In genomic region chr3:61452536-61452991, GRCh38 we compare ENCODE assay signal across 21 cellular contexts.
DNase-seq lines count a peak whose midpoint lies in the region; ATAC-seq and TF ChIP-seq lines count a peak whose summit lies in the region.
"Had no signal": no experiment of that assay in that cellular context is flagged by ENCODE, and none has a peak within 500 bp of the region (broad histone marks: within the 10 kb centered on the region; RNA-seq: fewer than 3 reads in every experiment).

No MANE protein-coding gene starts in this region.

- H2AK5ac ChIP-seq in IMR-90 (ENCODE audit: low read depth, low read length) (no peak overlapping the region), mesenchymal stem cell (ENCODE audit: low read length, severe bottlenecking) (no peak overlapping the region)

- TF ChIP-seq CTCF in BJ (IDR thresholded peaks at IDR 0.05; ENCODE audit: insufficient read depth, low read depth, low read length): no peak
- TF ChIP-seq CTCF in IMR-90 (conservative IDR thresholded peaks at IDR 0.05; ENCODE audit: low read depth, low read length): no peak
- no peak for TF ChIP-seq CTCF in chondrocyte (IDR thresholded peaks at IDR 0.05)
- no peak for TF ChIP-seq CTCF in WTC11 (IDR thresholded peaks at IDR 0.05)

- H3K14ac ChIP-seq in IMR-90 (replicated peaks; ENCODE audit: low read depth, low read length) (no peak overlapping the region), mesenchymal stem cell (ENCODE audit: low read length in 2 of 2) (no peak overlapping the region)

- H3K9me3 ChIP-seq in IMR-90 (ENCODE audit: control insufficient read depth, insufficient read depth, low read length) (no peaks in the 10 kb centered on the region), mesenchymal stem cell (ENCODE audit: control insufficient read depth, low read length) (no peaks in the 10 kb centered on the region)

- H2BK120ac ChIP-seq in IMR-90 (ENCODE audit: low read depth, low read length): no peak overlapping the region
- H2BK120ac ChIP-seq in mesenchymal stem cell (ENCODE audit: low read depth, low read length): no peak overlapping the region

- intact Hi-C loops in IMR-90 (cut with micrococcal nuclease): no loop called here

- no peaks in the 10 kb centered on the region for H4K20me1 ChIP-seq in IMR-90 (ENCODE audit: insufficient read depth, low read length)

- H3K27ac ChIP-seq in IMR-90 (ENCODE audit: insufficient read depth, low read length) (no peak overlapping the region), mesenchymal stem cell (ENCODE audit: low read length, poor library complexity, severe bottlenecking) (no peak overlapping the region)

- H3K27me3 ChIP-seq in BJ (ENCODE audit: control insufficient read depth, insufficient read depth, low read length) (no peaks in the 10 kb centered on the region), IMR-90 (ENCODE audit: control insufficient read depth, insufficient read depth, low read length) (no peaks in the 10 kb centered on the region), mesenchymal stem cell (ENCODE audit: control insufficient read depth in 1 of 2, insufficient read depth in 1 of 2, low read length in 2 of 2) (no peaks in the 10 kb centered on the region)

- POLR2A ChIA-PET in BJ (lab: Charles Lee): interaction anchor here (0.6 kb wide), 1 partner anchor 8 kb away, joined by 3 read pairs; no protein-coding TSS in a partner anchor
- POLR2A ChIA-PET in IMR-90 (lab: Charles Lee; ENCODE audit: unreplicated experiment): no interaction called here
- POLR2A ChIA-PET in WTC11 (lab: Charles Lee): no interaction called here

- H4K5ac ChIP-seq in IMR-90 (ENCODE audit: low read depth, low read length): no peak overlapping the region

- H4K8ac ChIP-seq in IMR-90 (ENCODE audit: low read depth in 2 of 2, low read length in 2 of 2) (no peak overlapping the region), mesenchymal stem cell (ENCODE audit: low read length) (no peak overlapping the region)

- H3K4me1 Mint-ChIP-seq in chondrocyte (ENCODE audit: low read depth) (peaks cover 2% of the 10 kb centered on the region), WTC11 (no peaks in the 10 kb centered on the region)
- H3K4me1 Mint-ChIP-seq: T-cell had no signal

- H3K4ac ChIP-seq in IMR-90 (ENCODE audit: low read depth, low read length): no peak overlapping the region
- no peak overlapping the region for H3K4ac ChIP-seq in mesenchymal stem cell (ENCODE audit: low read depth in 1 of 2, low read length in 2 of 2)

- peak overlapping the region; percentile 10; the same call in 1 of the 2 replicates for H3K4me2 ChIP-seq in IMR-90 (ENCODE audit: low read depth, low read length)
- no peak overlapping the region for H3K4me2 ChIP-seq in mesenchymal stem cell (ENCODE audit: low read length, poor library complexity, severe bottlenecking)

- no peak overlapping the region for H2BK20ac ChIP-seq in IMR-90 (ENCODE audit: low read depth, low read length)

- peak; percentile 11 for DNase-seq in BJ (ENCODE audit: low read depth)
- DNase-seq in IMR-90: peak; percentile 44
- DNase-seq in chondrocyte (ENCODE audit: low spot score): no peak
- DNase-seq in mesenchymal stem cell: peak; percentile 36
- no peak for DNase-seq in DMS53 treated with DMSO at 0.1 percent for 48 hours (lab: John Stamatoyannopoulos, UW; ENCODE audit: unreplicated experiment)
- no peak for DNase-seq in SKM-1 treated with dmso at 0.1 percent for 144 hours (lab: John Stamatoyannopoulos, UW; ENCODE audit: unreplicated experiment)
- no peak for DNase-seq in WTC11 (ENCODE audit: low spot score)
- DNase-seq: activated CD4-positive, alpha-beta T cell treated with anti-CD3 and anti-CD28 coated beads, Interleukin-2, amount 50 U/mL, for 1 hour; amygdala; foreskin melanocyte; left ventricle myocardium superior; NCI-H187; NCI-H446 treated with DMSO at 0.1 percent for 48 hours; nucleus accumbens; right cardiac atrium; Right ventricle myocardium superior; stimulated activated naive CD4-positive, alpha-beta T cell treated with Interleukin-2 at 50 U/mL for 16 hours; T-cell had no signal

- no peak overlapping the region for H3K4me3 Mint-ChIP-seq in chondrocyte (ENCODE audit: unreplicated experiment)
- H3K4me3 Mint-ChIP-seq in WTC11: no peak overlapping the region
- H3K4me3 Mint-ChIP-seq: T-cell, type B pancreatic cell had no signal

- H2BK15ac ChIP-seq in IMR-90 (ENCODE audit: low read depth, low read length): no peak overlapping the region
- H2BK15ac ChIP-seq in mesenchymal stem cell (ENCODE audit: low read depth, poor library complexity, severe bottlenecking): no peak overlapping the region

- H3K18ac ChIP-seq in IMR-90 (ENCODE audit: low read depth, low read length) (no peak overlapping the region), mesenchymal stem cell (ENCODE audit: low read depth in 1 of 2, low read length in 2 of 2) (no peak overlapping the region)

- H2AFZ ChIP-seq in IMR-90 (replicated peaks; ENCODE audit: low read length, poor library complexity): no peak overlapping the region
- no peak overlapping the region for H2AFZ ChIP-seq in mesenchymal stem cell (ENCODE audit: low read depth, low read length)

- H2AK9ac ChIP-seq in IMR-90 (replicated peaks; ENCODE audit: low read depth, low read length, poor library complexity): no peak overlapping the region

- no TSS peak for BruUV-seq in IMR-90 (replicated peaks; lab: Mats Ljungman, UMichigan)

- H3K27me3 Mint-ChIP-seq in chondrocyte (ENCODE audit: low read depth): peaks cover 36% of the 10 kb centered on the region
- no peaks in the 10 kb centered on the region for H3K27me3 Mint-ChIP-seq in WTC11 (ENCODE audit: low read depth)
- H3K27me3 Mint-ChIP-seq: type B pancreatic cell had no signal

- H2BK12ac ChIP-seq in mesenchymal stem cell (ENCODE audit: low read length in 2 of 2): no peak overlapping the region

- no peak overlapping the region for H3K23ac ChIP-seq in IMR-90 (ENCODE audit: low read depth, low read length)
- H3K23ac ChIP-seq in mesenchymal stem cell (ENCODE audit: low read length in 2 of 2): no peak overlapping the region

- no peaks in the 10 kb centered on the region for H3K79me1 ChIP-seq in IMR-90 (ENCODE audit: low read depth in 1 of 2, low read length in 2 of 2)
- H3K79me1 ChIP-seq in mesenchymal stem cell (replicated peaks; ENCODE audit: low read length, poor library complexity, severe bottlenecking): no peaks in the 10 kb centered on the region

- H3K27ac Mint-ChIP-seq in chondrocyte (ENCODE audit: unreplicated experiment) (peak overlapping the region; percentile 15), WTC11 (no peak overlapping the region)
- H3K27ac Mint-ChIP-seq: T-cell, type B pancreatic cell had no signal

- H3K4me1 ChIP-seq in IMR-90 (ENCODE audit: control insufficient read depth, insufficient read depth, low read length) (no peaks in the 10 kb centered on the region; the same call in 1 of the 2 replicates), mesenchymal stem cell (ENCODE audit: control insufficient read depth, insufficient read depth, low read depth, low read length) (no peaks in the 10 kb centered on the region)

- 19% methylated on average over 4 of the region's 5 CpGs; no CpG with 5 or more reads in 1 of the 2 experiments for WGBS in IMR-90 (ENCODE audit: extremely low coverage in 2 of 2, insufficient read length in 1 of 2), 2 experiments
- WGBS in mesenchymal stem cell: 34% methylated on average over 5 of the region's 5 CpGs

- CTCF ChIA-PET in BJ (lab: Yijun Ruan, JAX) (no interaction called here), IMR-90 (lab: Yijun Ruan, JAX) (no interaction called here), WTC11 (lab: Charles Lee) (no interaction called here)

- H3K36me3 Mint-ChIP-seq in chondrocyte (ENCODE audit: low read depth) (no peaks in the 10 kb centered on the region), WTC11 (no peaks in the 10 kb centered on the region)
- H3K36me3 Mint-ChIP-seq: T-cell, type B pancreatic cell had no signal

- no peak for TF ChIP-seq RAD21 in IMR-90 (IDR thresholded peaks at IDR 0.05; ENCODE audit: low read length)

- peak; percentile 72 for ATAC-seq in IMR-90 (ENCODE audit: low read depth)
- no peak for ATAC-seq in HG03432 (IDR thresholded peaks at IDR 0.05; ENCODE audit: unreplicated experiment)
- no peak for ATAC-seq in WTC11
- ATAC-seq: HepG2, left ventricle myocardium superior, right cardiac atrium, T-cell had no signal

- in situ Hi-C loops in IMR-90 (cut with MboI; ENCODE audit: low sequenced_read_pairs): no loop called here

- no peaks in the 10 kb centered on the region for H3K36me3 ChIP-seq in BJ (ENCODE audit: control insufficient read depth, insufficient read depth, low read length)
- no peaks in the 10 kb centered on the region for H3K36me3 ChIP-seq in IMR-90 (ENCODE audit: control insufficient read depth, insufficient read depth, low read length)
- no peaks in the 10 kb centered on the region for H3K36me3 ChIP-seq in mesenchymal stem cell (ENCODE audit: control insufficient read depth in 1 of 2, insufficient read depth in 2 of 2, low read depth in 1 of 2, low read length in 2 of 2)

- no peak overlapping the region for H3K9ac ChIP-seq in IMR-90 (ENCODE audit: low read depth, low read length)
- no peak overlapping the region for H3K9ac ChIP-seq in mesenchymal stem cell (ENCODE audit: low read length)

- dilution Hi-C loops in IMR-90 (cut with HindIII; ENCODE audit: low sequenced_read_pairs, unreplicated experiment): no loop called here

- H2BK5ac ChIP-seq in IMR-90 (ENCODE audit: low read depth, low read length, poor library complexity, severe bottlenecking) (no peak overlapping the region), mesenchymal stem cell (ENCODE audit: low read depth, low read length, poor library complexity, severe bottlenecking) (no peak overlapping the region)

- no peak overlapping the region for H3K56ac ChIP-seq in IMR-90 (ENCODE audit: extremely low read depth, insufficient read depth, low read length)

- H3K4me3 ChIP-seq in BJ (ENCODE audit: low read depth, low read length): no peak overlapping the region
- no peak overlapping the region for H3K4me3 ChIP-seq in IMR-90 (ENCODE audit: insufficient read depth, low read depth, low read length)
- no peak overlapping the region for H3K4me3 ChIP-seq in mesenchymal stem cell (ENCODE audit: insufficient read depth in 1 of 2, low read depth in 1 of 2, low read length in 2 of 2)

- H4K91ac ChIP-seq in IMR-90 (ENCODE audit: insufficient read depth, low read depth, low read length) (no peak overlapping the region), mesenchymal stem cell (ENCODE audit: low read length) (no peak overlapping the region)

- no peaks in the 10 kb centered on the region for H3K9me1 ChIP-seq in IMR-90 (ENCODE audit: insufficient read depth, low read length)

- H3K9me3 Mint-ChIP-seq in chondrocyte (ENCODE audit: low read depth) (no peaks in the 10 kb centered on the region), WTC11 (peaks cover 2% of the 10 kb centered on the region; the same call in 1 of the 2 replicates)

- TF ChIP-seq POLR2A in IMR-90 (IDR thresholded peaks at IDR 0.05; ENCODE audit: low read depth, low read length): no peak

TF ChIP-seq in IMR-90, 13 proteins besides CTCF, POLR2A, EP300 and RAD21:
- TF ChIP-seq BHLHE40 (IDR thresholded peaks at IDR 0.05; ENCODE audit: low read depth, low read length): peak; percentile 66
- no peak for TF ChIP-seq RCOR1 (IDR thresholded peaks at IDR 0.05; ENCODE audit: insufficient replicate concordance, low read length)

TF ChIP-seq in WTC11, 78 proteins besides CTCF, POLR2A, EP300 and RAD21 (continues in another document):
- no peak for TF ChIP-seq NR1H2 (CRISPR knock-in tag; IDR thresholded peaks at IDR 0.05)

Comparison
In these comparisons a context has a peak if more than half of its experiments do, and no peak if none do; other contexts are left out.
1. DNase-seq: peak in BJ (single experiment), IMR-90 (single experiment) and mesenchymal stem cell (single experiment); none in chondrocyte (single experiment), DMS53 treated with DMSO at 0.1 percent for 48 hours (single experiment), SKM-1 treated with dmso at 0.1 percent for 144 hours (single experiment) and WTC11 (single experiment).